Comparison of ENCODE assay signal across 16 cellular contexts in the genomic region with DNA sequence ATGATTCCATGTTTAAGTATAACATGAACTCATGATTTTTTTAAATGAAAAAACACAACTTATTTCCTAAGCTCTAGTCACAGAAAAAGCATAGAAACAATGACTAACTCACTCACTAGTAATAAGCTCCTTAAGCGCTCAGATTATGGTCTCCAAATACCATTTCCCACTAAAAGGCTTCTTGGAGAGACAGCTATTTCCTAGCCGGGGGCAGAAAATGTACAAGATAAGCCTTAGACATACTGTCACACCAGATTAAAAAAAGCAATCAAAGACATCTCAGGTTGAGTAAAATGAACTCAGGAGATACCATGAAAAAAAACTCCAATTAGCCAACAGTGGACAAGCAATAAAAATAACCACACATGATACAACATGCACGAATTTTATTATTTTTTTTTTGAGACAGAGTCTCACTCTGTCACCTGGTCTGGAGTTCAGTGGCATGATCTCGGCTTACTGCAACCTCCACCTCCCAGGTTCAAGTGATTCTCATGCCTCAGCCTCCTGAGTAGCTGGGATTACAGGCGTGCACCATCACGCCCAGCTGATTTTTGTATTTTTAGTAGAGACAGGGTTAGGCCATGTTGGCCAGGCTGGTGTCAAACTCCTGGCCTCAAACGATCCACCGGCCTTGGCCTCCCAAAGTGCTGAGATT. TPM values are rescaled to one million over a fixed set of nuclear protein-coding genes. Genes with fewer than 3 reads are reported as not detected.
DNase-seq lines count a peak whose midpoint lies in the region; ATAC-seq, FAIRE-seq and TF ChIP-seq lines count a peak whose summit lies in the region.
"Had no signal": no experiment of that assay in that cellular context is flagged by ENCODE, and none has a peak within 500 bp of the region (broad histone marks: within the 10 kb centered on the region; RNA-seq: fewer than 3 reads in every experiment).

No MANE protein-coding gene starts in this region.

- H4K12ac ChIP-seq in trophoblast cell (ENCODE audit: low read depth, low read length): no peak overlapping the region

- H3K9me1 ChIP-seq in IMR-90 (ENCODE audit: insufficient read depth, low read length): peaks cover 3% of the 10 kb centered on the region; the same call in 1 of the 2 replicates
- no peaks in the 10 kb centered on the region for H3K9me1 ChIP-seq in endothelial cell of umbilical vein (replicated peaks; ENCODE audit: control insufficient read depth, extremely low read depth, insufficient read depth, low read length)

- no peak overlapping the region for H3K27ac ChIP-seq in IMR-90 (ENCODE audit: insufficient read depth, low read length)
- peak overlapping the region; percentile 12 for H3K27ac ChIP-seq in RWPE2 (ENCODE audit: poor library complexity, severe bottlenecking)
- H3K27ac ChIP-seq in endothelial cell of umbilical vein (ENCODE audit: insufficient read depth, low read depth, low read length): peak overlapping the region; percentile 50
- no peak overlapping the region for H3K27ac ChIP-seq in trophoblast cell (ENCODE audit: low read depth, low read length)
- H3K27ac ChIP-seq: SJSA1 had no signal

- H2BK20ac ChIP-seq in IMR-90 (ENCODE audit: low read depth, low read length): no peak overlapping the region

- H3K36me3 ChIP-seq in IMR-90 (ENCODE audit: control insufficient read depth, insufficient read depth, low read length): peaks cover 13% of the 10 kb centered on the region
- H3K36me3 ChIP-seq in RWPE2 (ENCODE audit: low read depth): peaks cover 64% of the 10 kb centered on the region
- H3K36me3 ChIP-seq in endothelial cell of umbilical vein (ENCODE audit: control insufficient read depth in 2 of 2, extremely low read depth in 1 of 2, insufficient read depth in 2 of 2, low read length in 2 of 2): peaks cover 2% of the 10 kb centered on the region in 2 experiments
- H3K36me3 ChIP-seq in trophoblast cell (ENCODE audit: control insufficient read depth in 1 of 2, insufficient read depth in 2 of 2, low read length in 2 of 2): peaks cover 10 to 20% of the 10 kb centered on the region in 2 experiments

- TF ChIP-seq CTCF in IMR-90 (conservative IDR thresholded peaks at IDR 0.05; ENCODE audit: low read depth, low read length): no peak
- TF ChIP-seq CTCF in RWPE2 (IDR thresholded peaks at IDR 0.05; ENCODE audit: poor library complexity, severe bottlenecking): no peak
- TF ChIP-seq CTCF in endothelial cell of umbilical vein (IDR thresholded peaks at IDR 0.05; ENCODE audit: extremely low read depth in 1 of 2, insufficient read depth in 1 of 2, low read depth in 1 of 2, low read length in 2 of 2): no peak
- TF ChIP-seq CTCF in endothelial cell (IDR thresholded peaks at IDR 0.05; ENCODE audit: unreplicated experiment): no peak
- no peak for TF ChIP-seq CTCF in Calu3 (IDR thresholded peaks at IDR 0.05; ENCODE audit: unreplicated experiment)

- no peak overlapping the region for H2AK9ac ChIP-seq in IMR-90 (replicated peaks; ENCODE audit: low read depth, low read length, poor library complexity)

- H4K91ac ChIP-seq in IMR-90 (ENCODE audit: insufficient read depth, low read depth, low read length) (no peak overlapping the region), trophoblast cell (ENCODE audit: low read depth, low read length) (no peak overlapping the region)

- peaks cover 2% of the 10 kb centered on the region; the same call in 1 of the 2 replicates for H3K9me3 ChIP-seq in IMR-90 (ENCODE audit: control insufficient read depth, insufficient read depth, low read length)
- peaks cover 4% of the 10 kb centered on the region for H3K9me3 ChIP-seq in RWPE2 (ENCODE audit: severe bottlenecking)
- H3K9me3 ChIP-seq in endothelial cell of umbilical vein (replicated peaks; ENCODE audit: control insufficient read depth, insufficient read depth, low read length): peaks cover 4% of the 10 kb centered on the region
- H3K9me3 ChIP-seq in trophoblast cell (ENCODE audit: insufficient read depth, low read depth, low read length): peaks cover 9% of the 10 kb centered on the region

- H3K56ac ChIP-seq in IMR-90 (ENCODE audit: extremely low read depth, insufficient read depth, low read length): no peak overlapping the region

- H3K23ac ChIP-seq in IMR-90 (ENCODE audit: low read depth, low read length) (no peak overlapping the region), trophoblast cell (ENCODE audit: low read length) (no peak overlapping the region)

- H3K9me3 Mint-ChIP-seq in endothelial cell (ENCODE audit: unreplicated experiment) (peaks cover 15% of the 10 kb centered on the region), Calu3 (ENCODE audit: low read depth, unreplicated experiment) (peaks cover 9% of the 10 kb centered on the region)
- peaks cover 12 to 24% of the 10 kb centered on the region in 2 donors for H3K9me3 Mint-ChIP-seq in stimulated activated naive CD8-positive, alpha-beta T cell treated with anti-CD3 and anti-CD28 coated beads, Interleukin-15, amount 100 ng/mL, for 72 hours

- H3K79me1 ChIP-seq in IMR-90 (ENCODE audit: low read depth in 1 of 2, low read length in 2 of 2): peaks cover 36 to 77% of the 10 kb centered on the region in 2 experiments
- H3K79me1 ChIP-seq in trophoblast cell (ENCODE audit: low read length): peaks cover 2% of the 10 kb centered on the region

- H4K8ac ChIP-seq in IMR-90 (ENCODE audit: low read depth in 2 of 2, low read length in 2 of 2) (no peak overlapping the region), trophoblast cell (ENCODE audit: low read depth, low read length) (no peak overlapping the region)

- H3K4me3 ChIP-seq in IMR-90 (ENCODE audit: insufficient read depth, low read depth, low read length) (no peak overlapping the region), RWPE2 (ENCODE audit: severe bottlenecking) (no peak overlapping the region), endothelial cell of umbilical vein (replicated peaks in 1 of 3; ENCODE audit: insufficient read depth in 1 of 3, low read depth in 1 of 3, low read length in 3 of 3) (no peak overlapping the region), trophoblast cell (ENCODE audit: low read depth, low read length) (no peak overlapping the region)
- H3K4me3 ChIP-seq: SJSA1 had no signal

- H3K4me1 ChIP-seq in IMR-90 (ENCODE audit: control insufficient read depth, insufficient read depth, low read length) (peaks cover 5% of the 10 kb centered on the region), RWPE2 (ENCODE audit: insufficient read depth, poor library complexity, severe bottlenecking) (peaks cover 7% of the 10 kb centered on the region), endothelial cell of umbilical vein (ENCODE audit: control insufficient read depth, extremely low read depth, insufficient read depth, low read length) (peaks cover 18% of the 10 kb centered on the region), trophoblast cell (ENCODE audit: control insufficient read depth in 1 of 2, insufficient read depth in 2 of 2, low read length in 2 of 2) (peaks cover 0 to 2% of the 10 kb centered on the region in 2 experiments)
- H3K4me1 ChIP-seq: SJSA1 had no signal

- H3K4me2 ChIP-seq in IMR-90 (ENCODE audit: low read depth, low read length) (no peak overlapping the region), endothelial cell of umbilical vein (ENCODE audit: insufficient read depth, low read length) (peak overlapping the region; percentile 3), trophoblast cell (ENCODE audit: low read length) (no peak overlapping the region)

- ATAC-seq in IMR-90 (ENCODE audit: low read depth) (no peak), RWPE2 (ENCODE audit: low read depth) (0 out of 3 replicates have a peak, but pooled peaks have one; percentile 14)
- ATAC-seq in stimulated activated naive CD8-positive, alpha-beta T cell treated with anti-CD3 and anti-CD28 coated beads, Interleukin-15, amount 100 ng/mL, for 72 hours: no peak
- ATAC-seq: CD8-positive, alpha-beta T cell; HepG2 had no signal

- POLR2A ChIA-PET in IMR-90 (lab: Charles Lee; ENCODE audit: unreplicated experiment): no interaction called here
- POLR2A ChIA-PET in endothelial cell of umbilical vein (lab: Charles Lee): no interaction called here

- dilution Hi-C loops in IMR-90 (cut with HindIII; ENCODE audit: low sequenced_read_pairs, unreplicated experiment) (no loop called here), endothelial cell of umbilical vein (cut with MboI; ENCODE audit: extremely low pct_ligation_motif_present, low sequenced_read_pairs) (no loop called here)

- no peak overlapping the region for H3K27ac Mint-ChIP-seq in endothelial cell (ENCODE audit: unreplicated experiment)
- no peak overlapping the region for H3K27ac Mint-ChIP-seq in Calu3 (ENCODE audit: unreplicated experiment)
- peak overlapping the region in 1 of 2 donors; percentile 3 for H3K27ac Mint-ChIP-seq in stimulated activated naive CD8-positive, alpha-beta T cell treated with anti-CD3 and anti-CD28 coated beads, Interleukin-15, amount 100 ng/mL, for 72 hours
- H3K27ac Mint-ChIP-seq: CD8-positive, alpha-beta T cell had no signal

- in situ Hi-C loops in IMR-90 (cut with MboI; ENCODE audit: low sequenced_read_pairs): no loop called here

- H3K4me1 Mint-ChIP-seq in endothelial cell (ENCODE audit: unreplicated experiment) (peaks cover 6% of the 10 kb centered on the region), Calu3 (ENCODE audit: low read depth, unreplicated experiment) (peaks cover 8% of the 10 kb centered on the region)
- H3K4me1 Mint-ChIP-seq in stimulated activated naive CD8-positive, alpha-beta T cell treated with anti-CD3 and anti-CD28 coated beads, Interleukin-15, amount 100 ng/mL, for 72 hours: peaks cover 15% of the 10 kb centered on the region

- H2AK5ac ChIP-seq in IMR-90 (ENCODE audit: low read depth, low read length) (no peak overlapping the region), trophoblast cell (ENCODE audit: low read length) (no peak overlapping the region)

- peak; percentile 55 for FAIRE-seq in endothelial cell of umbilical vein (lab: Jason Lieb, UNC)
- FAIRE-seq: HepG2 had no signal

- H3K27me3 Mint-ChIP-seq in endothelial cell (ENCODE audit: unreplicated experiment): no peaks in the 10 kb centered on the region
- H3K27me3 Mint-ChIP-seq in Calu3 (ENCODE audit: unreplicated experiment): no peaks in the 10 kb centered on the region
- no peaks in the 10 kb centered on the region for H3K27me3 Mint-ChIP-seq in stimulated activated naive CD8-positive, alpha-beta T cell treated with anti-CD3 and anti-CD28 coated beads, Interleukin-15, amount 100 ng/mL, for 72 hours

- H2BK5ac ChIP-seq in IMR-90 (ENCODE audit: low read depth, low read length, poor library complexity, severe bottlenecking): no peak overlapping the region
- H2BK5ac ChIP-seq in trophoblast cell (ENCODE audit: low read depth, low read length, poor library complexity): no peak overlapping the region

- H2BK120ac ChIP-seq in IMR-90 (ENCODE audit: low read depth, low read length) (no peak overlapping the region), trophoblast cell (ENCODE audit: insufficient read depth, low read length, poor library complexity) (no peak overlapping the region)

- no peak overlapping the region for H2BK12ac ChIP-seq in trophoblast cell (ENCODE audit: low read length)

- H3K9ac ChIP-seq in IMR-90 (ENCODE audit: low read depth, low read length) (no peak overlapping the region), endothelial cell of umbilical vein (replicated peaks; ENCODE audit: extremely low read depth, insufficient read depth, low read length) (no peak overlapping the region), trophoblast cell (ENCODE audit: low read length) (no peak overlapping the region)

- H3K18ac ChIP-seq in IMR-90 (ENCODE audit: low read depth, low read length) (no peak overlapping the region), trophoblast cell (ENCODE audit: low read length) (no peak overlapping the region)

- H4K5ac ChIP-seq in IMR-90 (ENCODE audit: low read depth, low read length): no peak overlapping the region

- BruUV-seq in IMR-90 (replicated peaks; lab: Mats Ljungman, UMichigan) (no TSS peak), endothelial cell of umbilical vein (replicated peaks; lab: Mats Ljungman, UMichigan) (no TSS peak), Calu3 (replicated peaks; lab: Mats Ljungman, UMichigan) (no TSS peak)

- intact Hi-C loops in IMR-90 (cut with micrococcal nuclease): no loop called here
- intact Hi-C loops in endothelial cell of umbilical vein (cut with micrococcal nuclease): no loop called here
- intact Hi-C loops in Calu3 (cut with micrococcal nuclease; ENCODE audit: unreplicated experiment): no loop called here

- CTCF ChIA-PET in IMR-90 (lab: Yijun Ruan, JAX): interaction anchor here (0.6 kb wide), 1 partner anchor 998 kb away, joined by 3 read pairs; no protein-coding TSS in a partner anchor
- CTCF ChIA-PET in endothelial cell of umbilical vein (lab: Charles Lee): no interaction called here
- CTCF ChIA-PET in Calu3 (lab: Charles Lee): no interaction called here

- H3K14ac ChIP-seq in IMR-90 (replicated peaks; ENCODE audit: low read depth, low read length): no peak overlapping the region
- no peak overlapping the region for H3K14ac ChIP-seq in trophoblast cell (ENCODE audit: low read length)

- no peak overlapping the region for H2BK15ac ChIP-seq in IMR-90 (ENCODE audit: low read depth, low read length)

- no peak for TF ChIP-seq POLR2A in IMR-90 (IDR thresholded peaks at IDR 0.05; ENCODE audit: low read depth, low read length)
- TF ChIP-seq POLR2A in endothelial cell of umbilical vein (IDR thresholded peaks at IDR 0.05; ENCODE audit: low read depth, low read length): no peak

- H3K4me3 Mint-ChIP-seq in endothelial cell (ENCODE audit: unreplicated experiment): no peak overlapping the region
- H3K4me3 Mint-ChIP-seq in Calu3 (ENCODE audit: low read depth, unreplicated experiment): no peak overlapping the region
- no peak overlapping the region for H3K4me3 Mint-ChIP-seq in stimulated activated naive CD8-positive, alpha-beta T cell treated with anti-CD3 and anti-CD28 coated beads, Interleukin-15, amount 100 ng/mL, for 72 hours
- H3K4me3 Mint-ChIP-seq: CD8-positive, alpha-beta T cell had no signal

- DNase-seq in IMR-90 (peak; percentile 35), RWPE2 (ENCODE audit: low spot score) (no peak), endothelial cell of umbilical vein (ENCODE audit: low read depth, low spot score) (no peak), trophoblast cell (peak; percentile 72 to 94), endothelial cell (ENCODE audit: low spot score) (no peak), Calu3 (no peak)
- no peak for DNase-seq in stimulated activated naive CD8-positive, alpha-beta T cell treated with anti-CD3 and anti-CD28 coated beads, Interleukin-15, amount 100 ng/mL, for 72 hours
- DNase-seq: CD8-positive, alpha-beta T cell; Karpas-422; NCI-H1417; NCI-H1930; NCI-H2171; NCI-H510A treated with DMSO at 0.1 percent for 48 hours; RPMI8226 had no signal

- peaks cover 84% of the 10 kb centered on the region for H3K79me2 ChIP-seq in endothelial cell of umbilical vein (ENCODE audit: control insufficient read depth, insufficient read depth, low read length)
- peaks cover 2% of the 10 kb centered on the region for H3K79me2 ChIP-seq in trophoblast cell (ENCODE audit: control insufficient read depth, insufficient read depth, low read length, poor library complexity)

- H3K4ac ChIP-seq in IMR-90 (ENCODE audit: low read depth, low read length) (no peak overlapping the region), trophoblast cell (ENCODE audit: low read depth, low read length) (no peak overlapping the region)

- peaks cover 7% of the 10 kb centered on the region; the same call in 1 of the 2 replicates for H4K20me1 ChIP-seq in IMR-90 (ENCODE audit: insufficient read depth, low read length)
- H4K20me1 ChIP-seq in endothelial cell of umbilical vein (replicated peaks; ENCODE audit: control insufficient read depth, extremely low read depth, insufficient read depth, low read length): no peaks in the 10 kb centered on the region

- peaks cover 36% of the 10 kb centered on the region for H3K36me3 Mint-ChIP-seq in endothelial cell (ENCODE audit: low read depth, unreplicated experiment)
- H3K36me3 Mint-ChIP-seq in Calu3 (ENCODE audit: insufficient read depth, unreplicated experiment): peaks cover 48% of the 10 kb centered on the region

- no peak for TF ChIP-seq RAD21 in IMR-90 (IDR thresholded peaks at IDR 0.05; ENCODE audit: low read length)

- 83% methylated on average over 1 of the region's 8 CpGs; no CpG with 5 or more reads in 1 of the 2 experiments for WGBS in IMR-90 (ENCODE audit: extremely low coverage in 2 of 2, insufficient read length in 1 of 2), 2 experiments
- no CpG with 5 or more reads among the region's 8 CpGs for WGBS in trophoblast cell (ENCODE audit: extremely low coverage, insufficient coverage, insufficient read length)

- H3K27me3 ChIP-seq in IMR-90 (ENCODE audit: control insufficient read depth, insufficient read depth, low read length): no peaks in the 10 kb centered on the region
- no peaks in the 10 kb centered on the region for H3K27me3 ChIP-seq in RWPE2 (ENCODE audit: insufficient read depth, poor library complexity, severe bottlenecking)
- no peaks in the 10 kb centered on the region for H3K27me3 ChIP-seq in endothelial cell of umbilical vein (ENCODE audit: control insufficient read depth in 2 of 2, insufficient read depth in 2 of 2, low read length in 2 of 2)
- no peaks in the 10 kb centered on the region for H3K27me3 ChIP-seq in trophoblast cell (ENCODE audit: insufficient read depth, low read length)
- H3K27me3 ChIP-seq: SJSA1 had no signal

- H2AFZ ChIP-seq in IMR-90 (replicated peaks; ENCODE audit: low read length, poor library complexity) (no peak overlapping the region), endothelial cell of umbilical vein (ENCODE audit: low read depth, low read length) (no peak overlapping the region), trophoblast cell (ENCODE audit: insufficient read depth, low read length, poor library complexity) (no peak overlapping the region)

RNA-seq across cellular contexts. Expression of gene SRPK1, which starts 14.9 kb away (rescaled TPM):
- total RNA-seq in IMR-90 (2012; rRNA removed) (44.6 and 92.8 TPM in 2 replicates), endothelial cell of umbilical vein (72.7 and 82.2 TPM in 2 replicates), endothelial cell (ENCODE audit: unreplicated experiment) (59.6 TPM), Calu3 (2022) (126 and 138 TPM in 2 replicates)
- polyA plus RNA-seq in IMR-90 (2012; rRNA removed) (17.6 and 22.5 TPM in 2 replicates), endothelial cell of umbilical vein (14.0 and 18.9 TPM in 2 replicates)
- polyA plus RNA-seq in IMR-90 (2012; cell fraction: cytosol; rRNA removed): 4.2 and 6.1 TPM in 2 replicates
- 9.1 and 34.1 TPM in 2 replicates for polyA plus RNA-seq in IMR-90 (2012; cell fraction: nucleus; rRNA removed; ENCODE audit: low replicate concordance)
- 20.3 and 25.4 TPM in 2 replicates for polyA plus RNA-seq in endothelial cell of umbilical vein (2011; cell fraction: cytosol; rRNA removed)
- polyA plus RNA-seq in endothelial cell of umbilical vein (2011; cell fraction: nucleus; rRNA removed): 48.8 and 64.2 TPM in 2 replicates
- polyA plus RNA-seq in endothelial cell of umbilical vein (2012): 44.2 and 67.9 TPM in 2 replicates
- 53.3 and 56.8 TPM in 2 replicates for polyA minus RNA-seq in endothelial cell of umbilical vein
- polyA minus RNA-seq in endothelial cell of umbilical vein (2011; cell fraction: cytosol; rRNA and poly(A)+ RNA removed): 64.8 TPM
- polyA minus RNA-seq in endothelial cell of umbilical vein (2011; cell fraction: nucleus; rRNA and poly(A)+ RNA removed): 65.7 and 90.6 TPM in 2 replicates
- 48.5 and 49.5 TPM in 2 replicates for polyA plus RNA-seq in trophoblast cell (2013)

Comparison
In these comparisons a context has a peak if more than half of its experiments do, and no peak if none do; other contexts are left out.
1. DNase-seq: peak in IMR-90 (single experiment) and trophoblast cell (2 of 2); none in RWPE2 (single experiment), endothelial cell of umbilical vein (single experiment), endothelial cell (single experiment), Calu3 (single experiment) and stimulated activated naive CD8-positive, alpha-beta T cell treated with anti-CD3 and anti-CD28 coated beads, Interleukin-15, amount 100 ng/mL, for 72 hours (0 of 2).
2. H3K27ac ChIP-seq: peak in RWPE2 (single experiment) and endothelial cell of umbilical vein (single experiment); none in IMR-90 (single experiment) and trophoblast cell (single experiment).